ENCODE assay signal across 22 cellular contexts in genomic region chr6:57085441-57085840, GRCh38.
"Had no signal": no experiment of that assay in that cellular context is flagged by ENCODE, and none has a peak within 500 bp of the region (broad histone marks: within the 10 kb centered on the region; RNA-seq: fewer than 3 reads in every experiment).

No MANE protein-coding gene starts in this region.

- ATAC-seq: SK-N-SH treated with all-trans-retinoic acid at 6 μM for 48 hours had no signal

- DNase-seq: Karpas-422, KG1, MG63, NCI-H1092, NCI-H1105 treated with DMSO at 0.1 percent for 48 hours, NCI-H1417 treated with DMSO at 0.1 percent for 48 hours, NCI-H146, NCI-H1694 treated with DMSO at 0.1 percent for 48 hours, NCI-H2029, NCI-H2081 treated with DMSO at 0.1 percent for 48 hours, NCI-H2171, NCI-H226, NCI-H446, NCI-H510A, NCI-H524 treated with DMSO at 0.1 percent for 48 hours, NCI-H69, NCI-H774, Right ventricle myocardium superior, RPMI8226, SIG-M5, T-helper 1 cell had no signal

- H3K4me3 ChIP-seq: MG63 had no signal

- H3K27me3 ChIP-seq: MG63 had no signal

- H3K9me3 ChIP-seq: MG63 had no signal

- H3K36me3 ChIP-seq: MG63 had no signal
